ENCODE assay signal across 13 cellular contexts in the genomic region with DNA sequence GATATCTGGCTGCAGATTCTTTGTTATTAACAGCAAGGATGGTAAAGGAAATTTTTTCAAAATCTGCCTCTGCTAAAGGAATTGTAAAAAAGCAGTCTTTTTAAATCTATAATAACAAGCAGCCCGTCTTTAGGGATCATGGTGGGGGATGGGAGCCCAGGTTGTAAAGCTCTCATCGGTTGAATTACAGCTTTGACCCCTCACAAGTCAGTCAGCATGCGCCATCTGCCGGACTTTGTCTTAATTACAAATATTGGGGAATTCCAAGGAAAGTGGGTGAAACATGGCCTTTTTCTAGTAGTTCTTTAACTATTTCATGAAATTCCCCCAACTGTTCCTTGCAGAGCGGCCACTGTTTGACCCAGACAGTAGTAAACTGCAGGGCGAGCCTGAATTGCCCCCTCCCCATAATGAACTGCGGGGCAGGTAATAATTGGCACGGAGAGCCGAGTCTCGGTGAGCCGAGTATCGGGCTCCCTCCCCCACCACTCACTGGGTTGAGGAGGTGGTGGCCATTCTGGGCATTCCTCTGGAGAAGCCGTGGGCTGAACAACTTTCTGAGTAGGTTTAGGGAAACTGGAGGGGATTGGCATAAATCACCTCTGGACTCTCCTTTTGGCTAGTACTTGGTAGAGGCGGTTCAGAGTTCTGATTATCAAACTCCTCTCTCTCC. TPM values are rescaled to one million over a fixed set of nuclear protein-coding genes. Genes with fewer than 3 reads are reported as not detected.
DNase-seq lines count a peak whose midpoint lies in the region; TF ChIP-seq lines count a peak whose summit lies in the region.
"Had no signal": no experiment of that assay in that cellular context is flagged by ENCODE, and none has a peak within 500 bp of the region (broad histone marks: within the 10 kb centered on the region; RNA-seq: fewer than 3 reads in every experiment).

No MANE protein-coding gene starts in this region.

- no peak overlapping the region for H3K9ac ChIP-seq in adipocyte (ENCODE audit: low read length)

- H3K9me3 ChIP-seq in adipocyte (ENCODE audit: control insufficient read depth, low read length) (peaks cover 100% of the 10 kb centered on the region), testis (no peaks in the 10 kb centered on the region)

- intact Hi-C loops in testis (cut with DNase I; ENCODE audit: low total_unique reads): no loop called here

- peak overlapping the region; percentile 46 for H3K4me3 ChIP-seq in adipocyte (ENCODE audit: low read length)
- H3K4me3 ChIP-seq in testis: no peak overlapping the region
- H3K4me3 ChIP-seq: Peyer's patch, skin epidermis had no signal

- H3K27ac ChIP-seq in testis: no peak overlapping the region
- H3K27ac ChIP-seq: epithelial cell of prostate, Peyer's patch, skin epidermis had no signal

- DNase-seq in NCI-H2081 (lab: John Stamatoyannopoulos, UW) (peak; percentile 1 to 8), NCI-H2081 treated with DMSO at 0.1 percent for 48 hours (lab: John Stamatoyannopoulos, UW) (no peak), NCI-H2029 treated with DMSO at 0.1 percent for 48 hours (lab: John Stamatoyannopoulos, UW) (peak; percentile 26), adipocyte (ENCODE audit: low read depth) (no peak), testis (peak; percentile 34), T-helper 9 cell (no peak)
- DNase-seq in stimulated activated CD4-positive, alpha-beta T cell treated with anti-CD3 and anti-CD28 coated beads, Interleukin-15, amount 100 ng/mL, for 24 hours: no peak
- DNase-seq in activated CD4-positive, CD25-positive, alpha-beta regulatory T cell (lab: John Stamatoyannopoulos, UW): no peak
- DNase-seq: Kasumi-1; naive thymus-derived CD8-positive, alpha-beta T cell; Peyer's patch had no signal

- no peaks in the 10 kb centered on the region for H3K27me3 ChIP-seq in adipocyte (replicated peaks; ENCODE audit: control insufficient read depth, insufficient read depth, low read length)
- no peaks in the 10 kb centered on the region for H3K27me3 ChIP-seq in testis
- H3K27me3 ChIP-seq: Peyer's patch had no signal

- H3K4me1 ChIP-seq in adipocyte (ENCODE audit: control insufficient read depth, insufficient read depth, low read length): no peaks in the 10 kb centered on the region
- H3K4me1 ChIP-seq in testis: peaks cover 3% of the 10 kb centered on the region
- H3K4me1 ChIP-seq: Peyer's patch had no signal

- H3K36me3 ChIP-seq in adipocyte (ENCODE audit: control insufficient read depth, insufficient read depth, low read length, severe bottlenecking) (peaks cover 16% of the 10 kb centered on the region), testis (ENCODE audit: low read depth, missing control alignments) (no peaks in the 10 kb centered on the region)
- H3K36me3 ChIP-seq: Peyer's patch had no signal

- no peak for TF ChIP-seq POLR2A in testis (IDR thresholded peaks at IDR 0.05)

- no peak for TF ChIP-seq CTCF in testis (IDR thresholded peaks at IDR 0.05)

- 65 to 69% methylated on average over 13 to 14 of the region's 14 CpGs for WGBS in testis, 2 donors

RNA-seq across cellular contexts. Expression of a gene that starts 11.6 kb away (rescaled TPM):
- total RNA-seq in testis: 10 to 100 TPM; 18.0 to 23.1 TPM
- 12.2 TPM for polyA plus RNA-seq in testis (ENCODE audit: insufficient read depth, low read depth, low replicate concordance)

RNA-seq across cellular contexts. Expression of a gene that starts 36.0 kb away (rescaled TPM):
- 1 to 10 TPM; 3.7 to 8.3 TPM for total RNA-seq in testis
- polyA plus RNA-seq in testis (ENCODE audit: insufficient read depth, low read depth, low replicate concordance): 2.1 TPM
- total RNA-seq: naive thymus-derived CD8-positive, alpha-beta T cell; Peyer's patch had no signal
- polyA plus RNA-seq: naive thymus-derived CD8-positive, alpha-beta T cell had no signal

Comparison
In these comparisons a context has a peak if more than half of its experiments do, and no peak if none do; other contexts are left out.
1. DNase-seq: peak in NCI-H2081 (2 of 2), NCI-H2029 treated with DMSO at 0.1 percent for 48 hours (single experiment) and testis (single experiment); none in NCI-H2081 treated with DMSO at 0.1 percent for 48 hours (single experiment), adipocyte (single experiment), stimulated activated CD4-positive, alpha-beta T cell treated with anti-CD3 and anti-CD28 coated beads, Interleukin-15, amount 100 ng/mL, for 24 hours (single experiment), T-helper 9 cell (single experiment) and activated CD4-positive, CD25-positive, alpha-beta regulatory T cell (0 of 4).